ENCODE assay signal across 8 cellular contexts in the genomic region with DNA sequence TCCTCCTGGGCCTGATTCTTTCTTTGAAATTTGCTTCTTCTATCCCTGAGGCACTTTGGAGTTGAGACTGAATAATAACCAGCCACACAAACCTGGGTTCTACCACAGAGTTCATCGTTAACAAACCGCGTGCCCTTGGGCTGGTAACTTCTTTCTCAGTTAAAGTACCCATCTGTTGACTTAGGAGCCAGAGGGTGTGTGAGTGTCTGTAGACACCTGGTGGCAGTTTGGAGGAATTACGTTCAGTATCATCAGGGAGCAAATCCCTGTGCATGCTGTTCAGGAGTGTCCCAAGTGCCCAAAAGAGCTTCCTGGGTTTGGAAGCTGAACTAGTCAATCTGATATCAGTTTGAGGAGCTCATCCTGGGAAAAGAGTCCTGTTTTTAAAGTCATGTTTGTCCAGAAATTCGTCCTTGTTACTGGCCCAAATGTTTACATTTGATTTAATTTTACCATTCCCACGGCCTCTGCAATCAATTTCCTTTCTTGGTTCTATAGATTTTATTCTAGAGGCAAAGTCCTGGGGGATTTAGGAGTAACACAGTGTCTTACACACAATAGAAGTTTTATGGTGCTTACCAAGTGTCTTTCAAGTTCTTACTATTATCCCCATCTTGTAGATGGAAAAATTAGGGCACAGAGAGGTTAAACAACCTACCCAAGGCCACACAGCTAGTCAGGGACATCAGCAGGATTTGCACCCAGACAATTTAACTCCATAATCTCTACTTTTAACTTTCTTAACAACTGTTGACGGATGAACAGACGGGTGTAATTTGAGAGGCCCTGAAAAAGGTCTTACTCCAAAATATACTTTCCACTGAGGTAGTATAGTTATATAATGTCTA. TPM values are rescaled to one million over a fixed set of nuclear protein-coding genes. Genes with fewer than 3 reads are reported as not detected.
DNase-seq lines count a peak whose midpoint lies in the region; ATAC-seq and TF ChIP-seq lines count a peak whose summit lies in the region.

No MANE protein-coding gene starts in this region.

- DNase-seq in D341Med (ENCODE audit: low spot score): peak; percentile 65
- DNase-seq in HFFc6: peak; percentile 66
- DNase-seq in NCI-H460 (ENCODE audit: extremely low read depth, low read depth): peak; percentile 83
- DNase-seq in activated CD4-positive, alpha-beta T cell treated with anti-CD3 and anti-CD28 coated beads, Interleukin-2, amount 50 U/mL, for 1 hour: peak; percentile 9
- DNase-seq in epithelial cell of esophagus (ENCODE audit: low read depth): peak; percentile 78
- DNase-seq in mucosa of gallbladder (ENCODE audit: low spot score): peak; percentile 42
- DNase-seq in upper lobe of right lung: no peak

- no peaks in the 10 kb centered on the region for H3K9me3 ChIP-seq in upper lobe of right lung

- no peaks in the 10 kb centered on the region for H3K27me3 ChIP-seq in upper lobe of right lung

- H3K4me3 ChIP-seq in epithelial cell of esophagus (ENCODE audit: low read length): no peak overlapping the region
- no peak overlapping the region for H3K4me3 ChIP-seq in upper lobe of right lung

- no peaks in the 10 kb centered on the region for H3K9me3 Mint-ChIP-seq in HFFc6

- peaks cover 25% of the 10 kb centered on the region for H3K4me1 Mint-ChIP-seq in HFFc6 (ENCODE audit: low read depth)

- H3K36me3 ChIP-seq in upper lobe of right lung: no peaks in the 10 kb centered on the region

- H3K27ac ChIP-seq in upper lobe of right lung: no peak overlapping the region

- no peak overlapping the region for H3K27ac Mint-ChIP-seq in HFFc6

- no peak overlapping the region for H3K4me3 Mint-ChIP-seq in HFFc6

- intact Hi-C loops in upper lobe of right lung (cut with DNase I): loop anchor here (10.0 kb wide), 2 partner anchors 131 to 269 kb away; no protein-coding TSS in a partner anchor

- ATAC-seq in upper lobe of right lung: peak; percentile 81
- ATAC-seq in GM18867 (IDR thresholded peaks at IDR 0.05; ENCODE audit: unreplicated experiment): no peak

- no peaks in the 10 kb centered on the region for H3K36me3 Mint-ChIP-seq in HFFc6 (ENCODE audit: low read depth)

- H3K4me1 ChIP-seq in upper lobe of right lung: no peaks in the 10 kb centered on the region

- TF ChIP-seq CTCF in HFFc6 (IDR thresholded peaks at IDR 0.05) (peak; percentile 90), epithelial cell of esophagus (IDR thresholded peaks at IDR 0.05; ENCODE audit: insufficient read depth, low read depth, low read length, missing control alignments) (peak; percentile 91), upper lobe of right lung (IDR thresholded peaks at IDR 0.05) (peak; percentile 81)

- peaks cover 7% of the 10 kb centered on the region for H3K27me3 Mint-ChIP-seq in HFFc6 (ENCODE audit: insufficient read depth)

RNA-seq across cellular contexts. Expression of gene RPTN, which starts 26.7 kb away (rescaled TPM):
- total RNA-seq in HFFc6 (2021; fragmentation: NEBNext Ultra II Directional; extraction: Animal tissue kit (Norgen Biotek cat#: 25700)): not detected
- not detected in 2 replicates for total RNA-seq in NCI-H460 (2014; rRNA removed; shearing (Covaris generic))
- polyA plus RNA-seq in NCI-H460 (2014; cell fraction: nucleus; rRNA removed): not detected in 2 replicates
- total RNA-seq in mucosa of gallbladder (not detected), upper lobe of right lung (not detected)

RNA-seq across cellular contexts. Expression of gene HRNR, which starts 38.2 kb away (rescaled TPM):
- total RNA-seq in HFFc6 (2021; fragmentation: NEBNext Ultra II Directional; extraction: Animal tissue kit (Norgen Biotek cat#: 25700)): not detected
- total RNA-seq in NCI-H460 (2014; rRNA removed; shearing (Covaris generic)): not detected in 2 replicates
- not detected in 2 replicates for polyA plus RNA-seq in NCI-H460 (2014; cell fraction: nucleus; rRNA removed)
- total RNA-seq in mucosa of gallbladder: not detected
- total RNA-seq in upper lobe of right lung: not detected
